In genomic region chr16:69328854-69329316, GRCh38 we compare ENCODE assay signal across 8 cellular contexts. TPM values are rescaled to one million over a fixed set of nuclear protein-coding genes. Genes with fewer than 3 reads are reported as not detected.
DNase-seq lines count a peak whose midpoint lies in the region; ATAC-seq and TF ChIP-seq lines count a peak whose summit lies in the region.

No MANE protein-coding gene starts in this region.

- no peaks in the 10 kb centered on the region for H3K9me2 ChIP-seq in SK-N-SH

- CTCF ChIA-PET in SK-N-SH (lab: Yijun Ruan, JAX), result interaction anchor here (1.1 to 4.6 kb wide), 4 partner anchors 10 to 17 kb away, joined by 3 to 21 read pairs (median 10); partner anchors contain the start of genes COG8 and VPS4A

- peak; percentile 3 for DNase-seq in NCI-H748 (lab: John Stamatoyannopoulos, UW; ENCODE audit: unreplicated experiment)
- no peak for DNase-seq in NCI-H748 treated with DMSO at 0.1 percent for 48 hours (lab: John Stamatoyannopoulos, UW)
- no peak for DNase-seq in SK-N-SH
- peak in 1 of 2 experiments; percentile 16 for DNase-seq in erythroblast (lab: John Stamatoyannopoulos, UW)
- DNase-seq in gastrocnemius medialis, result no peak
- no peak for DNase-seq in activated CD4-positive, CD25-positive, alpha-beta regulatory T cell (lab: John Stamatoyannopoulos, UW)

- H2AFZ ChIP-seq in SK-N-SH (ENCODE audit: low read depth), result no peak overlapping the region

- peak; percentile 23 for TF ChIP-seq POLR2A in erythroblast (IDR thresholded peaks at IDR 0.05; ENCODE audit: low read length)
- no peak for TF ChIP-seq POLR2A in gastrocnemius medialis (IDR thresholded peaks at IDR 0.05)

- peak overlapping the region; percentile 91 for H3K4me2 ChIP-seq in SK-N-SH

- peaks cover 48% of the 10 kb centered on the region for H4K20me1 ChIP-seq in SK-N-SH (ENCODE audit: insufficient read depth)

- no peak for TF ChIP-seq RAD21 in SK-N-SH (IDR thresholded peaks at IDR 0.05; ENCODE audit: low read length)

- H3K9me3 ChIP-seq in SK-N-SH, result no peaks in the 10 kb centered on the region
- H3K9me3 ChIP-seq in gastrocnemius medialis, result no peaks in the 10 kb centered on the region

- in situ Hi-C loops in gastrocnemius medialis (cut with MboI; ENCODE audit: low sequenced_read_pairs in 4 of 4), result no loop called here

- ATAC-seq in gastrocnemius medialis, result peak in 1 of 2 donors; percentile 19
- ATAC-seq in HG03280 (IDR thresholded peaks at IDR 0.05; ENCODE audit: unreplicated experiment), result no peak
- ATAC-seq in HG02852 (IDR thresholded peaks at IDR 0.05; ENCODE audit: unreplicated experiment), result no peak

- POLR2A ChIA-PET in SK-N-SH (lab: Yijun Ruan, JAX), result interaction anchor here (1.0 to 3.3 kb wide), 3 partner anchors 10 to 14 kb away, joined by 5 to 24 read pairs (median 5); partner anchors contain the start of genes COG8 and NIP7

- TF ChIP-seq EP300 in SK-N-SH (IDR thresholded peaks at IDR 0.05; ENCODE audit: borderline replicate concordance in 1 of 2, low read depth in 1 of 2, low read length in 1 of 2), result no peak

- H3K36me3 ChIP-seq in SK-N-SH (replicated peaks in 1 of 2; ENCODE audit: control insufficient read depth in 1 of 2, insufficient read depth in 2 of 2, low read length in 1 of 2) (peaks cover 49 to 50% of the 10 kb centered on the region in 2 experiments), gastrocnemius medialis (peaks cover 0 to 29% of the 10 kb centered on the region in 2 donors)

- H3K4me1 ChIP-seq in SK-N-SH (ENCODE audit: control insufficient read depth in 1 of 2, insufficient read depth in 2 of 2, low read depth in 1 of 2, low read length in 1 of 2) (peaks cover 11 to 40% of the 10 kb centered on the region in 2 experiments), gastrocnemius medialis (peaks cover 54 to 65% of the 10 kb centered on the region in 2 donors)

- H3F3A ChIP-seq in SK-N-SH (replicated peaks; ENCODE audit: insufficient read depth), result peaks cover 32% of the 10 kb centered on the region

- no peak for TF ChIP-seq CTCF in SK-N-SH (IDR thresholded peaks at IDR 0.05)
- no peak for TF ChIP-seq CTCF in gastrocnemius medialis (IDR thresholded peaks at IDR 0.05 in 4 of 5, conservative IDR thresholded peaks at IDR 0.05 in 1 of 5)

- peak overlapping the region; percentile 91; the same call in 1 of the 2 replicates for H3K9ac ChIP-seq in SK-N-SH

- WGBS in SK-N-SH (ENCODE audit: low lambda C conversion rate), result 56% methylated on average over 10 of the region's 10 CpGs

- intact Hi-C loops in gastrocnemius medialis (cut with DNase I; ENCODE audit: low total_unique reads), result no loop called here

- H3K4me3 ChIP-seq in SK-N-SH (ENCODE audit: low read depth in 2 of 2, low read length in 1 of 2) (peak overlapping the region; percentile 71 to 80), gastrocnemius medialis (peak overlapping the region; percentile 73 to 100 (median 93))

- H3K79me2 ChIP-seq in SK-N-SH (ENCODE audit: insufficient read depth), result peaks cover 87% of the 10 kb centered on the region

- H3K27ac ChIP-seq in SK-N-SH (ENCODE audit: low read depth in 2 of 2, low read length in 1 of 2) (peak overlapping the region in 1 of 2 experiments; percentile 26; a peak in 2 of 4 replicates), gastrocnemius medialis (peak overlapping the region; percentile 82 to 99 (median 95))

- H3K27me3 ChIP-seq in SK-N-SH (ENCODE audit: insufficient read depth), result no peaks in the 10 kb centered on the region
- no peaks in the 10 kb centered on the region for H3K27me3 ChIP-seq in gastrocnemius medialis

TF ChIP-seq in SK-N-SH, 30 proteins besides CTCF, POLR2A, EP300 and RAD21:
- TF ChIP-seq GATA2 (CRISPR knock-in tag; IDR thresholded peaks at IDR 0.05) (no peak), TAF1 (IDR thresholded peaks at IDR 0.05; ENCODE audit: borderline replicate concordance, low read depth, low read length) (0 out of 2 replicates have a peak, but pooled peaks have one; percentile 28)

RNA-seq across cellular contexts. Expression of gene PDF, which starts 1.5 kb away (rescaled TPM):
- 21.4 and 22.0 TPM in 2 replicates for polyA plus RNA-seq in SK-N-SH (2012; rRNA removed)
- polyA plus RNA-seq in SK-N-SH (2012; cell fraction: cytosol; rRNA removed), result 21.3 and 22.0 TPM in 2 replicates
- polyA plus RNA-seq in SK-N-SH (2012; cell fraction: nucleus; rRNA removed), result 11.5 and 13.6 TPM in 2 replicates
- 10 to 100 TPM; 11.0 to 23.1 (median 16.8) TPM for total RNA-seq in gastrocnemius medialis

RNA-seq across cellular contexts. Expression of gene COG8, which starts 10.5 kb away (rescaled TPM):
- 30.2 and 37.2 TPM in 2 replicates for polyA plus RNA-seq in SK-N-SH (2012; rRNA removed)
- 18.8 and 25.3 TPM in 2 replicates for polyA plus RNA-seq in SK-N-SH (2012; cell fraction: cytosol; rRNA removed)
- 36.7 and 41.4 TPM in 2 replicates for polyA plus RNA-seq in SK-N-SH (2012; cell fraction: nucleus; rRNA removed)
- total RNA-seq in gastrocnemius medialis, result 10 to 100 TPM; 41.2 to 56.5 (median 52.1) TPM

RNA-seq across cellular contexts. Expression of gene NIP7, which starts 10.7 kb away (rescaled TPM):
- polyA plus RNA-seq in SK-N-SH (2012; rRNA removed), result 19.0 and 22.8 TPM in 2 replicates
- polyA plus RNA-seq in SK-N-SH (2012; cell fraction: cytosol; rRNA removed), result 24.7 and 29.3 TPM in 2 replicates
- 16.0 and 18.5 TPM in 2 replicates for polyA plus RNA-seq in SK-N-SH (2012; cell fraction: nucleus; rRNA removed)
- total RNA-seq in gastrocnemius medialis, result 10 to 100 TPM in 2 of 4 donors, 1 to 10 TPM in 2; 7.3 to 13.5 (median 9.7) TPM

RNA-seq across cellular contexts. Expression of gene VPS4A, which starts 17.7 kb away (rescaled TPM):
- polyA plus RNA-seq in SK-N-SH (2012; rRNA removed), result 18.4 and 20.8 TPM in 2 replicates
- polyA plus RNA-seq in SK-N-SH (2012; cell fraction: cytosol; rRNA removed), result 12.9 and 17.4 TPM in 2 replicates
- 46.5 and 50.8 TPM in 2 replicates for polyA plus RNA-seq in SK-N-SH (2012; cell fraction: nucleus; rRNA removed)
- total RNA-seq in gastrocnemius medialis, result 100 to 1,000 TPM in 1 of 4 donors, 10 to 100 TPM in 3; 53.3 to 112 (median 70.1) TPM

RNA-seq across cellular contexts. Expression of gene TMED6, which starts 22.7 kb away (rescaled TPM):
- polyA plus RNA-seq in SK-N-SH (2012; rRNA removed), result not detected in 2 replicates
- polyA plus RNA-seq in SK-N-SH (2012; cell fraction: cytosol; rRNA removed), result not detected in 2 replicates
- 0.14 TPM in 1 of 2 replicates, not detected in the other for polyA plus RNA-seq in SK-N-SH (2012; cell fraction: nucleus; rRNA removed)
- total RNA-seq in gastrocnemius medialis, result 1 to 10 TPM in 1 of 4 donors, not detected in 3; 1.3 TPM
